19 cellular contexts compared by ENCODE assay signal in the genomic region with DNA sequence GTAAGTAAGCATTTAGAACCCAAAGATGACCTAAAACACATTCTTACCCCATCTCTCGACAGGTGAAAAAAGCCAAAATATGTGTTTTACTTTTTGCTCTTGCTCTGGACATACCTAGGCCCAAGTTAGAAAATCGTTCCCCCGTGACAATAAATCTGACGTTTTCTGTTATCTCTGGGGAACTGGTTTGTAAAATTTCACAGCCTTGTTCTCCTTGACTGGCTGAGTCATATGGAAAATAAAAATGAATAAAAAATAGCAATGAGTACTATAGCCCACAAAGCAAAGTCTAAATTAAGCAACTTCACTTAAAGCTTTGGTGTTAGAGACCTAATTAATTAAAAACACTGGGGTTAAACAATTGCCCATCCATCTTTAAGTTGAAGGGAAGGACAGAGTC.
"Had no signal": no experiment of that assay in that cellular context is flagged by ENCODE, and none has a peak within 500 bp of the region (broad histone marks: within the 10 kb centered on the region; RNA-seq: fewer than 3 reads in every experiment).

No MANE protein-coding gene starts in this region.

- DNase-seq: KBM-7, MV-4-11, NCI-H1048, NCI-H1105, NCI-H1436 treated with DMSO at 0.1 percent for 48 hours, NCI-H1694, NCI-H187 treated with DMSO at 0.1 percent for 48 hours, NCI-H2081, NCI-H2107, NCI-H226, NCI-H446, NCI-H510A, NCI-H774, PC-3, SHP77, SK-N-SH, SW 1271 had no signal

- H3K9ac ChIP-seq: SK-N-SH had no signal

- H3K4me2 ChIP-seq: SK-N-SH had no signal

- H3K9me3 ChIP-seq: SK-N-SH had no signal

- ATAC-seq: Panc1, PC-3 had no signal

- H3K27ac ChIP-seq: RWPE1 had no signal
